In the genomic region with DNA sequence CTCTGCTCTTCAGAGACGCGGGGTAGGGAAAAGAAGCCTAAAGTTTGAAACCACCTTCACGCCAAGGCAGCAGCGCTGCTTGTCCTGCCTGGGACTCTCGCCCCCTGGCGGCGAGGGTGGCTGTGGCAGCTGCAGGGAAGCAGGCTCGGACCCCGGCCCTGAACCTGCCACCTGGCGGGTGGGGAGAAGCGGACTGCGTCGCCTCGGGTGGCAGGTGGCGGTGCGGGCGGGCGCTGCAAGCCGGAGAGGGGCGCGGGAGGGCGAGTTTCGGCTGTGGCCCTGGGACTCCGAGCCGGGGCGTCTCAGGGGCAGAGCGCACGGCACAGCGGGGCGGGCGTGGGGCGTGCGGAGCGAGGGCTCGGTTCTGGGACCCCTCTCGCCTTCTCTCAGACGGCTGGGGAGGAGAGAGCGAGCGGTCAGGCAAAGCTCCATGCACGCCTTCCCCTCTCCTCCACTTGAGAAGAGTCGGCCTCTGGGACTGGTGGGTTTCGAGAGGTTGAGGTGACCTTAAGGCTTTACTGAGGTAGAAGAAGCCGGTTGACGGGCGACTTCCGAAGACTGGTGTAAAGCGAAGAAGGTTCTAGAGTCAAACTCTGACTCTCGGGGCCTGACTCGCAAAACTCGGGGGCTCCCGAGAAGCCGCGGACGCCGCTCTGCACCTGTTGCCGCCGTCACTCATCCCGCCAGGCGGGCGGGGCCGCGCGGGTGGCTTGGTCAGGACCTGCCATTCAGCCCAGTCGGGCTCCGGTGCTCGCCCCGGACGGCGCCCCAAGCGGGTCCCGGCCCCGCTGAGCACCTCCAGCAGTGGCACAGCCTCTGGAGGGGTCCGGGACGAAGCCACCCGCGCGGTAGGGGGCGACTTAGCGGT, we compare ENCODE assay signal across 8 cellular contexts. TPM values are rescaled to one million over a fixed set of nuclear protein-coding genes. Genes with fewer than 3 reads are reported as not detected.
DNase-seq lines count a peak whose midpoint lies in the region; ATAC-seq and TF ChIP-seq lines count a peak whose summit lies in the region.

No MANE protein-coding gene starts in this region.

- DNase-seq in BE2C (peak; percentile 34), SJCRH30 (peak; percentile 33 to 34), astrocyte of the spinal cord (ENCODE audit: low read depth, low spot score) (no peak), kidney epithelial cell (ENCODE audit: low read depth) (no peak), T1000 (lab: John Stamatoyannopoulos, UW) (no peak), NCI-H446 (lab: John Stamatoyannopoulos, UW) (no peak)
- DNase-seq in stimulated activated CD4-positive, alpha-beta T cell treated with anti-CD3 and anti-CD28 coated beads, TNF-alpha, amount 100 ng/mL, for 24 hours (ENCODE audit: low read depth in 3 of 3), result peak; percentile 15 to 72 (median 47)

- H3K27me3 ChIP-seq in BE2C, result no peaks in the 10 kb centered on the region
- no peaks in the 10 kb centered on the region for H3K27me3 ChIP-seq in SJCRH30
- peaks cover 15% of the 10 kb centered on the region for H3K27me3 ChIP-seq in kidney epithelial cell (ENCODE audit: control insufficient read depth, insufficient read depth, low read length)

- in situ Hi-C loops in astrocyte of the spinal cord (cut with HindIII; ENCODE audit: low sequenced_read_pairs), result no loop called here

- TF ChIP-seq CTCF in BE2C (IDR thresholded peaks at IDR 0.05; ENCODE audit: low read depth, low read length) (peak; percentile 49), astrocyte of the spinal cord (IDR thresholded peaks at IDR 0.05; ENCODE audit: low read depth, low read length) (peak; percentile 64), kidney epithelial cell (IDR thresholded peaks at IDR 0.05; ENCODE audit: insufficient read depth, low read length, poor library complexity, severe bottlenecking) (peak; percentile 72)

- H3K4me1 ChIP-seq in BE2C (peaks cover 3% of the 10 kb centered on the region; the same call in 1 of the 2 replicates), SJCRH30 (no peaks in the 10 kb centered on the region)

- peak; percentile 67 for ATAC-seq in GM21526 (IDR thresholded peaks at IDR 0.05; ENCODE audit: low FRiP score, unreplicated experiment)

- H3K36me3 ChIP-seq in BE2C (no peaks in the 10 kb centered on the region), SJCRH30 (no peaks in the 10 kb centered on the region), kidney epithelial cell (ENCODE audit: control insufficient read depth, insufficient read depth, low read length) (no peaks in the 10 kb centered on the region)

- no peak overlapping the region for H3K27ac ChIP-seq in SJCRH30

- no peaks in the 10 kb centered on the region for H3K9me3 ChIP-seq in BE2C
- no peaks in the 10 kb centered on the region for H3K9me3 ChIP-seq in SJCRH30 (replicated peaks)

- H3K4me3 ChIP-seq in BE2C (ENCODE audit: low read depth, low read length) (no peak overlapping the region), SJCRH30 (peak overlapping the region; percentile 44), astrocyte of the spinal cord (ENCODE audit: low read depth, low read length) (peak overlapping the region; percentile 26), kidney epithelial cell (ENCODE audit: low read depth, low read length) (peak overlapping the region; percentile 24)

RNA-seq across cellular contexts. Expression of gene BOLL, which starts 1.1 kb away (rescaled TPM):
- polyA plus RNA-seq in BE2C (2012; ENCODE audit: insufficient read depth, insufficient read length, low read depth), result not detected
- total RNA-seq in SJCRH30 (2014; rRNA removed; shearing (Covaris generic)), result 0.38 and 0.51 TPM in 2 replicates
- not detected in 2 replicates for total RNA-seq in kidney epithelial cell

RNA-seq across cellular contexts. Expression of gene PLCL1, which starts 18.1 kb away (rescaled TPM):
- polyA plus RNA-seq in BE2C (2012; ENCODE audit: insufficient read depth, insufficient read length, low read depth), result 5.4 TPM
- total RNA-seq in SJCRH30 (2014; rRNA removed; shearing (Covaris generic)), result not detected in 2 replicates
- 0.08 and 0.14 TPM in 2 replicates for total RNA-seq in kidney epithelial cell

Comparison
In these comparisons a context has a peak if more than half of its experiments do, and no peak if none do; other contexts are left out.
1. DNase-seq: peak in BE2C (single experiment), SJCRH30 (2 of 2) and stimulated activated CD4-positive, alpha-beta T cell treated with anti-CD3 and anti-CD28 coated beads, TNF-alpha, amount 100 ng/mL, for 24 hours (3 of 3); none in astrocyte of the spinal cord (single experiment), kidney epithelial cell (single experiment), T1000 (single experiment) and NCI-H446 (0 of 2).
2. Peak in every context shown above with its lines, with median percentiles within 50 percentile points of each other: CTCF ChIP-seq.